Comparison of ENCODE assay signal across 9 cellular contexts in genomic region chr3:157135671-157136396, GRCh38. TPM values are rescaled to one million over a fixed set of nuclear protein-coding genes. Genes with fewer than 3 reads are reported as not detected.
DNase-seq lines count a peak whose midpoint lies in the region; ATAC-seq and TF ChIP-seq lines count a peak whose summit lies in the region.
"Had no signal": no experiment of that assay in that cellular context is flagged by ENCODE, and none has a peak within 500 bp of the region (broad histone marks: within the 10 kb centered on the region; RNA-seq: fewer than 3 reads in every experiment).

No MANE protein-coding gene starts in this region.

- TF ChIP-seq CTCF in PC-3 (conservative IDR thresholded peaks at IDR 0.05; ENCODE audit: low read depth, low read length) = peak; percentile 56
- peak; percentile 30 for TF ChIP-seq CTCF in fibroblast of pulmonary artery (IDR thresholded peaks at IDR 0.05; ENCODE audit: low read length, missing control alignments)
- peak; percentile 18 for TF ChIP-seq CTCF in osteocyte (IDR thresholded peaks at IDR 0.05)

- H3K79me2 ChIP-seq in PC-3 (ENCODE audit: low read length) = no peaks in the 10 kb centered on the region

- H3K4me1 Mint-ChIP-seq in osteocyte (ENCODE audit: unreplicated experiment) = peaks cover 32% of the 10 kb centered on the region

- no peak overlapping the region for H2AFZ ChIP-seq in PC-3 (ENCODE audit: low read length)

- CTCF ChIA-PET in PC-3 (lab: Charles Lee) = interaction anchor here (2.2 to 2.6 kb wide), 2 partner anchors 47 to 601 kb away, joined by 16 to 19 read pairs; no protein-coding TSS in a partner anchor

- peak overlapping the region; percentile 99 for H3K27ac ChIP-seq in PC-3 (ENCODE audit: low read length)

- H3K27ac Mint-ChIP-seq in osteocyte (ENCODE audit: unreplicated experiment) = peak overlapping the region; percentile 78

- no peaks in the 10 kb centered on the region for H3F3A ChIP-seq in PC-3 (ENCODE audit: low read length, unreplicated experiment)

- H3K9ac ChIP-seq in PC-3 (ENCODE audit: low read length) = peak overlapping the region; percentile 25

- intact Hi-C loops in PC-3 (cut with micrococcal nuclease) = loop anchor here (2.0 to 5.0 kb wide), 6 partner anchors 319 to 1141 kb away; no protein-coding TSS in a partner anchor

- H3K9me3 ChIP-seq in PC-3 (ENCODE audit: low read length) = no peaks in the 10 kb centered on the region

- no peak for TF ChIP-seq POLR2A in erythroblast (IDR thresholded peaks at IDR 0.05; ENCODE audit: low read length)

- H3K4me3 ChIP-seq in PC-3 (ENCODE audit: low read length) = no peak overlapping the region
- H3K4me3 ChIP-seq in fibroblast of pulmonary artery (replicated peaks; ENCODE audit: low read depth, low read length) = no peak overlapping the region

- H4K20me1 ChIP-seq in PC-3 (ENCODE audit: low read length) = no peaks in the 10 kb centered on the region

- H3K27me3 ChIP-seq in PC-3 (ENCODE audit: low read length) = no peaks in the 10 kb centered on the region

- no peaks in the 10 kb centered on the region for H3K9me2 ChIP-seq in PC-3 (replicated peaks; ENCODE audit: low read length)

- POLR2A ChIA-PET in PC-3 (lab: Charles Lee; ENCODE audit: unreplicated experiment) = interaction anchor here (0.9 to 3.0 kb wide), 2 partner anchors 47 to 54 kb away, joined by 5 to 16 read pairs; no protein-coding TSS in a partner anchor

- peak overlapping the region; percentile 31 for H3K4me2 ChIP-seq in PC-3 (ENCODE audit: low read length)

- H3K9me3 Mint-ChIP-seq in osteocyte (ENCODE audit: unreplicated experiment) = no peaks in the 10 kb centered on the region
- H3K9me3 Mint-ChIP-seq: naive B cell had no signal

- ATAC-seq in PC-3 = peak; percentile 2; the same call in 1 of the 2 replicates
- no peak for ATAC-seq in HG03432 (IDR thresholded peaks at IDR 0.05; ENCODE audit: unreplicated experiment)

- no peak overlapping the region for H3K4me3 Mint-ChIP-seq in osteocyte (ENCODE audit: unreplicated experiment)
- H3K4me3 Mint-ChIP-seq: naive B cell had no signal

- H3K36me3 ChIP-seq in PC-3 (ENCODE audit: low read depth, low read length) = no peaks in the 10 kb centered on the region

- no TSS peak for BruUV-seq in PC-3 (replicated peaks; lab: Mats Ljungman, UMichigan)

- peaks cover 2% of the 10 kb centered on the region for H3K36me3 Mint-ChIP-seq in osteocyte (ENCODE audit: unreplicated experiment)
- H3K36me3 Mint-ChIP-seq: naive B cell had no signal

- no peaks in the 10 kb centered on the region for H3K27me3 Mint-ChIP-seq in osteocyte (ENCODE audit: unreplicated experiment)
- H3K27me3 Mint-ChIP-seq: naive B cell had no signal

- DNase-seq in AG20443 (ENCODE audit: low spot score) = peak; percentile 31
- peak; percentile 85 for DNase-seq in PC-3
- DNase-seq in fibroblast of pulmonary artery (ENCODE audit: low read depth) = peak; percentile 73
- no peak for DNase-seq in osteocyte (ENCODE audit: extremely low spot score, unreplicated experiment)
- no peak for DNase-seq in DMS153 treated with DMSO at 0.1 percent for 48 hours (lab: John Stamatoyannopoulos, UW; ENCODE audit: unreplicated experiment)
- no peak for DNase-seq in erythroblast (lab: John Stamatoyannopoulos, UW)
- DNase-seq in NCI-H524 treated with DMSO at 0.1 percent for 48 hours (lab: John Stamatoyannopoulos, UW) = no peak
- DNase-seq: naive B cell had no signal

- peaks cover 66% of the 10 kb centered on the region for H3K4me1 ChIP-seq in PC-3 (ENCODE audit: insufficient read depth, low read length)

RNA-seq across cellular contexts. Expression of gene CCNL1, which starts 24.1 kb away (rescaled TPM):
- total RNA-seq in PC-3 (2014; rRNA removed) = 172 and 231 TPM in 2 replicates
- 93.0 and 116 TPM in 2 replicates for total RNA-seq in osteocyte

Comparison
In these comparisons a context has a peak if more than half of its experiments do, and no peak if none do; other contexts are left out.
1. DNase-seq: peak in AG20443 (single experiment), PC-3 (single experiment) and fibroblast of pulmonary artery (single experiment); none in osteocyte (single experiment), DMS153 treated with DMSO at 0.1 percent for 48 hours (single experiment), erythroblast (0 of 2) and NCI-H524 treated with DMSO at 0.1 percent for 48 hours (single experiment).
2. Peak in every context shown above with its lines, with median percentiles within 50 percentile points of each other: CTCF ChIP-seq.